In the genomic region with DNA sequence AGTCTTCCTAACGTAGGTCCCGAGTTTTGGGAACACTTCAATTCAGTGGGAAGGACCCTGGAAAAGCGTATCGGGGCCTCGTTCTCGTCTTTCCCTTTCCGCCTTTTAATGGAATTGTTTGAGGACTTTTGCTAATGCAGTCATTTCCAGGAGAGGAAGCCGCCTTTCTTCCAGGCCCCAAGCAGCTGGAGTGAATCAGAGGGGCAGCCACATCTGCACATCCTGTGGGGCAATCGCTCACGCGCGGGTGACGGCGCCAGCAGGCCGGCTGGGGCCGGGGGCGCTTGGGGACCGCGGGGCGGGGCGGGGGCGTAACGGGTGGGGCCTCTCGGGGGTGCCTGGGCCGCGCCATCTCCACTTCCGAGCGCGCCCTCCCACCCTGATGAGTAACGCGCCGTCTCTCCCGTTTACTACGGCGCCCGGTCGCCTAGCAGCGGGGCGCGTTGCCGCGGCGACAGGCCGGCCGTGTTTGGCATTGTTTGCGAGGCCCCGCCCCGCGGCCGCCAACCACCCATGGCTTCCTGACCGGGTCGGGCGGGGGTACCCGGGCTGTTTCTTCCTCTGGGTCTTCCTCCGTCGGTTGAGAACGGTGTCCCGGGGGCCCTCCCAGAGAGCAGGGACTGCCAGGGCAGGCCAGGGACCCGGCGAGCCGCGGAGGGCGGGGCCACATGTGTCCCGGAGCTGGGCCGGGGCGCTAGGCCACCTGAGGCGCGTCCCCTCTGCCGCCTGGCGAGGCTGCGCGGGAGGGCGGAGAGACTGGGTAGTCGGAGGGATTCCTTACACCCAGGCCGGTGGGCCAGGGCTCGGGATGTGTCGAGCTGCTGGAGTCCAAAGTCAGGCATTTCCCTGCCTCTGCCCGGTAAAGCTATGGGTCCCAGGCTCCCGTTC, we compare ENCODE assay signal across 8 cellular contexts. TPM values are rescaled to one million over a fixed set of nuclear protein-coding genes. Genes with fewer than 3 reads are reported as not detected.
DNase-seq lines count a peak whose midpoint lies in the region; ATAC-seq and TF ChIP-seq lines count a peak whose summit lies in the region.

No MANE protein-coding gene starts in this region.

- H3K4me3 Mint-ChIP-seq in T-helper 2 cell treated with Interferon-gamma antibody and Interleukin-4, amounts not matched to agents 5 μg/mL and 100 μg/mL, for 36 hours: peak overlapping the region; percentile 76

- DNase-seq in NCI-H1092 (lab: John Stamatoyannopoulos, UW) (peak; percentile 68), ascending aorta (ENCODE audit: low spot score in 2 of 2) (peak; percentile 90 to 98), hepatic stellate cell (ENCODE audit: low spot score) (peak; percentile 90), retina (peak; percentile 96), cortex of kidney (lab: John Stamatoyannopoulos, UW) (no peak)
- DNase-seq in T-helper 2 cell treated with Interferon-gamma antibody and Interleukin-4, amounts not matched to agents 5 μg/mL and 100 μg/mL, for 36 hours (ENCODE audit: low spot score): peak; percentile 92

- H3K36me3 Mint-ChIP-seq in T-helper 2 cell treated with Interferon-gamma antibody and Interleukin-4, amounts not matched to agents 5 μg/mL and 100 μg/mL, for 36 hours (ENCODE audit: low read depth): no peaks in the 10 kb centered on the region

- peak overlapping the region; percentile 84 for H3K27ac Mint-ChIP-seq in T-helper 2 cell treated with Interferon-gamma antibody and Interleukin-4, amounts not matched to agents 5 μg/mL and 100 μg/mL, for 36 hours

- intact Hi-C loops in ascending aorta (cut with DNase I): loop anchor here (1.0 to 10.0 kb wide), 4 partner anchors 72 to 376 kb away; a partner anchor contains a TSS

- H3K9me3 ChIP-seq in ascending aorta: no peaks in the 10 kb centered on the region

- H3K4me3 ChIP-seq in GM12875 (ENCODE audit: low read depth, low read length): peak overlapping the region; percentile 53
- peak overlapping the region; percentile 53 to 63 for H3K4me3 ChIP-seq in ascending aorta

- no peaks in the 10 kb centered on the region for H3K9me3 Mint-ChIP-seq in T-helper 2 cell treated with Interferon-gamma antibody and Interleukin-4, amounts not matched to agents 5 μg/mL and 100 μg/mL, for 36 hours

- TF ChIP-seq CTCF in GM12875 (IDR thresholded peaks at IDR 0.05; ENCODE audit: borderline replicate concordance, insufficient read depth, low read depth, low read length): no peak
- no peak for TF ChIP-seq CTCF in ascending aorta (IDR thresholded peaks at IDR 0.05)

- peaks cover 10 to 42% of the 10 kb centered on the region in 2 donors for H3K4me1 ChIP-seq in ascending aorta

- H3K4me1 Mint-ChIP-seq in T-helper 2 cell treated with Interferon-gamma antibody and Interleukin-4, amounts not matched to agents 5 μg/mL and 100 μg/mL, for 36 hours (ENCODE audit: low read depth): peaks cover 31% of the 10 kb centered on the region

- peaks cover 6% of the 10 kb centered on the region for H3K27me3 Mint-ChIP-seq in T-helper 2 cell treated with Interferon-gamma antibody and Interleukin-4, amounts not matched to agents 5 μg/mL and 100 μg/mL, for 36 hours (ENCODE audit: low read depth)

- ATAC-seq in HG02610 (IDR thresholded peaks at IDR 0.05; ENCODE audit: unreplicated experiment): peak; percentile 84

- no peaks in the 10 kb centered on the region for H3K27me3 ChIP-seq in ascending aorta

- H3K36me3 ChIP-seq in ascending aorta: no peaks in the 10 kb centered on the region

- H3K27ac ChIP-seq in ascending aorta: peak overlapping the region; percentile 92 to 94

RNA-seq across cellular contexts. Expression of a gene that starts 2.3 kb away (rescaled TPM):
- not detected for total RNA-seq in ascending aorta

RNA-seq across cellular contexts. Expression of a gene that starts 56.9 kb away (rescaled TPM):
- total RNA-seq in ascending aorta: 6.7 TPM
